9 cellular contexts compared by ENCODE assay signal in the genomic region with DNA sequence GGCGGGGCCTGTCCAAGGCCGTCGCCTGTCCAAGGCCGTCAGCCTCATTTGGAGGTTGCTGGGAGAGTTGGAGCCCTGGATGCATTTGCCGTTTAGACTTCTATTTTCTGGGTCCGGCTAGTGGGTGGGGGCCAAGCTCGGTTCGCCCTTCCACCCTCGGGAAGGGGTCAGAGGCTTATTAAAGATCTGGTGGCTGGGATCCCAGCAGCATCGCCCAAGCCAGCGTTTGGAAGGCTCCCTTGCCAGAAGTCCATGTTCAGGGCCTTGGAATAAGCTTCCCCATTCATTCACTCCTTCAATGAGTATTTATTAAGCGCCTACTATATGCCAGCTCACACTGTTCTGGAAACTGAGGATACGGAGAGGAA. TPM values are rescaled to one million over a fixed set of nuclear protein-coding genes. Genes with fewer than 3 reads are reported as not detected.
A peak's percentile ranks its signal among the peaks of the same experiment; 100 is the strongest.
DNase-seq lines count a peak whose midpoint lies in the region; ATAC-seq lines count a peak whose summit lies in the region.
"Had no signal": no experiment of that assay in that cellular context is flagged by ENCODE, and none has a peak within 500 bp of the region (broad histone marks: within the 10 kb centered on the region; RNA-seq: fewer than 3 reads in every experiment).

No MANE protein-coding gene starts in this region.

- H3K27me3 Mint-ChIP-seq in activated T-cell treated with anti-CD3 and anti-CD28 coated beads, Interleukin-2, amount 50 U/mL, for 72 hours (ENCODE audit: low read depth) = peaks cover 7% of the 10 kb centered on the region

- H3K9me3 ChIP-seq in iPS-18a (ENCODE audit: control insufficient read depth, low read depth, low read length) (no peaks in the 10 kb centered on the region), subcutaneous abdominal adipose tissue (ENCODE audit: control insufficient read depth in 5 of 5, low read length in 5 of 5) (no peaks in the 10 kb centered on the region)

- H3K36me3 ChIP-seq in iPS-18a (ENCODE audit: control insufficient read depth, low read depth, low read length) = no peaks in the 10 kb centered on the region
- no peaks in the 10 kb centered on the region for H3K36me3 ChIP-seq in subcutaneous abdominal adipose tissue (ENCODE audit: control insufficient read depth in 5 of 5, insufficient read depth in 5 of 5, low read length in 5 of 5)

- peak overlapping the region; percentile 66 for H3K27ac Mint-ChIP-seq in activated T-cell treated with anti-CD3 and anti-CD28 coated beads, Interleukin-2, amount 50 U/mL, for 72 hours

- H3K4me1 Mint-ChIP-seq in activated T-cell treated with anti-CD3 and anti-CD28 coated beads, Interleukin-2, amount 50 U/mL, for 72 hours (ENCODE audit: low read depth) = peaks cover 45% of the 10 kb centered on the region

- no peak for ATAC-seq in activated T-cell treated with anti-CD3 and anti-CD28 coated beads, Interleukin-2, amount 50 U/mL, for 72 hours (replicated peaks in 1 of 2)
- ATAC-seq in HG03571 (IDR thresholded peaks at IDR 0.05; ENCODE audit: unreplicated experiment) (no peak), GM21423 (IDR thresholded peaks at IDR 0.05; ENCODE audit: unreplicated experiment) (no peak)

- H3K27ac ChIP-seq in iPS-18a (ENCODE audit: low read length) (no peak overlapping the region), subcutaneous abdominal adipose tissue (ENCODE audit: low read depth, low read length) (no peak overlapping the region)
- H3K27ac ChIP-seq: 22Rv1 had no signal

- peak; percentile 12 for DNase-seq in NCI-H1105 treated with DMSO at 0.1 percent for 48 hours (lab: John Stamatoyannopoulos, UW)
- no peak for DNase-seq in NCI-H1105 (lab: John Stamatoyannopoulos, UW)
- DNase-seq in activated T-cell treated with anti-CD3 and anti-CD28 coated beads, Interleukin-2, amount 50 U/mL, for 72 hours = no peak
- DNase-seq in stimulated activated CD4-positive, alpha-beta T cell treated with anti-CD3 and anti-CD28 coated beads, Interleukin-1b, Interleukin-23, amount 100 ng/mL, for 48 hours = no peak

- peak overlapping the region; percentile 81 to 82 for H3K4me3 Mint-ChIP-seq in activated T-cell treated with anti-CD3 and anti-CD28 coated beads, Interleukin-2, amount 50 U/mL, for 72 hours

- no peaks in the 10 kb centered on the region for H3K9me3 Mint-ChIP-seq in activated T-cell treated with anti-CD3 and anti-CD28 coated beads, Interleukin-2, amount 50 U/mL, for 72 hours

- peak overlapping the region; percentile 66 for H3K4me3 ChIP-seq in iPS-18a (ENCODE audit: low read length)
- H3K4me3 ChIP-seq in subcutaneous abdominal adipose tissue (ENCODE audit: low read depth in 1 of 5, low read length in 5 of 5) = peak overlapping the region in 3 of 5 donors; percentile 26 to 77 (median 34)

- H3K9ac ChIP-seq in iPS-18a (ENCODE audit: low read length) (no peak overlapping the region), subcutaneous abdominal adipose tissue (ENCODE audit: low read length in 5 of 5) (no peak overlapping the region)

- peaks cover 4 to 5% of the 10 kb centered on the region in 2 donors for H3K36me3 Mint-ChIP-seq in activated T-cell treated with anti-CD3 and anti-CD28 coated beads, Interleukin-2, amount 50 U/mL, for 72 hours (ENCODE audit: insufficient read depth in 2 of 2)

- H3K27me3 ChIP-seq in iPS-18a (ENCODE audit: control insufficient read depth, insufficient read depth, low read length) (peaks cover 65% of the 10 kb centered on the region), subcutaneous abdominal adipose tissue (ENCODE audit: control insufficient read depth in 5 of 5, insufficient read depth in 4 of 5, low read length in 5 of 5) (peaks cover 0 to 10% (median 3%) of the 10 kb centered on the region in 5 donors)

- H3K4me1 ChIP-seq in iPS-18a (ENCODE audit: control insufficient read depth, low read depth, low read length) = no peaks in the 10 kb centered on the region
- H3K4me1 ChIP-seq in subcutaneous abdominal adipose tissue (ENCODE audit: control insufficient read depth in 5 of 5, insufficient read depth in 5 of 5, low read length in 5 of 5) = peaks cover 0 to 30% (median 26%) of the 10 kb centered on the region in 5 donors

RNA-seq across cellular contexts. Expression of a gene that starts 0.5 kb away (rescaled TPM):
- total RNA-seq in activated T-cell treated with anti-CD3 and anti-CD28 coated beads, Interleukin-2, amount 50 U/mL, for 72 hours = 100 to 1,000 TPM; 179 to 199 TPM
